ENCODE assay signal across 10 cellular contexts in the genomic region with DNA sequence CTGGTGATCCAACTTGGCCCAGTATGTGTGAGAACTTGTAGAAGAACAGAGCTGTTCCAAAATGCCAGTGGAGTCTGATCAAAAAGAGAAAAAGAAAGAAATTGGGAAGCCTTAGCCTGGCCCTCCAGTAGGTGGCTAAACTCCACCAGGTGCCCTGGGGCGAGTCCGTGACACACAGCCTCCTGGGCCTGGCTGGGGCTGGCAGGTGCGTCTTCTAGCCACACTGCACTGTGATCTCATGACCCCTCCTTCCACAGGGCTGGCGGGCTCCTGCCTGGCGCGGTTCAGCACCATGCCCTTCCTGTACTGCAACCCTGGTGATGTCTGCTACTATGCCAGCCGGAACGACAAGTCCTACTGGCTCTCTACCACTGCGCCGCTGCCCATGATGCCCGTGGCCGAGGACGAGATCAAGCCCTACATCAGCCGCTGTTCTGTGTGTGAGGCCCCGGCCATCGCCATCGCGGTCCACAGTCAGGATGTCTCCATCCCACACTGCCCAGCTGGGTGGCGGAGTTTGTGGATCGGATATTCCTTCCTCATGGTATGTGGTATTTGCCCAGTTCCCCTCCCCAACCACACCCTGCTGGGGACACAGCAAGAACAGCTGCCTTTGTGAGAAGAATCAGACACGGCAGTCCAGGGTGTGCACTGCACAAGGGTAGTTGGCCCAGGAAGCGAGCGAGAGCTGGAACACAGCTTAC. TPM values are rescaled to one million over a fixed set of nuclear protein-coding genes. Genes with fewer than 3 reads are reported as not detected.
DNase-seq lines count a peak whose midpoint lies in the region; TF ChIP-seq lines count a peak whose summit lies in the region.
"Had no signal": no experiment of that assay in that cellular context is flagged by ENCODE, and none has a peak within 500 bp of the region (broad histone marks: within the 10 kb centered on the region; RNA-seq: fewer than 3 reads in every experiment).

No MANE protein-coding gene starts in this region.

- H3K4me2 ChIP-seq in PC-9, result peak overlapping the region; percentile 79
- H3K4me2 ChIP-seq in parathyroid adenoma (ENCODE audit: low read length), result peak overlapping the region; percentile 47

- WGBS in suprapubic skin, result 58% methylated on average over 9 of the region's 23 CpGs

- TF ChIP-seq POLR2A in suprapubic skin (IDR thresholded peaks at IDR 0.05), result no peak

- TSS peak; percentile 71 for BruUV-seq in Caco-2 (replicated peaks; lab: Mats Ljungman, UMichigan)
- no TSS peak for BruUV-seq in PC-9 (replicated peaks; lab: Mats Ljungman, UMichigan)

- H2AFZ ChIP-seq in PC-9 (no peak overlapping the region), parathyroid adenoma (peak overlapping the region; percentile 53)

- intact Hi-C loops in Caco-2 (cut with micrococcal nuclease; ENCODE audit: unreplicated experiment) (loop anchor here (1.0 to 2.0 kb wide), 6 partner anchors 19 to 285 kb away; partner anchors contain the start of gene RAB20), PC-9 (cut with micrococcal nuclease; ENCODE audit: unreplicated experiment) (loop anchor here (1.0 to 2.0 kb wide), 4 partner anchors 16 to 60 kb away; no protein-coding TSS in a partner anchor)

- H3K27me3 Mint-ChIP-seq in Caco-2 (ENCODE audit: insufficient read depth, unreplicated experiment), result no peaks in the 10 kb centered on the region

- H3K9ac ChIP-seq in parathyroid adenoma, result no peak overlapping the region

- H3K4me1 ChIP-seq in Caco-2, result peaks cover 53% of the 10 kb centered on the region
- H3K4me1 ChIP-seq in PC-9 (replicated peaks; ENCODE audit: insufficient read depth), result peaks cover 27% of the 10 kb centered on the region
- H3K4me1 ChIP-seq in cardiac muscle cell (ENCODE audit: low read depth), result peaks cover 50% of the 10 kb centered on the region
- peaks cover 10% of the 10 kb centered on the region for H3K4me1 ChIP-seq in parathyroid adenoma
- peaks cover 17% of the 10 kb centered on the region for H3K4me1 ChIP-seq in suprapubic skin

- POLR2A ChIA-PET in Caco-2 (lab: Charles Lee), result interaction anchor here (0.6 to 1.2 kb wide), 6 partner anchors 19 to 207 kb away, joined by 3 to 5 read pairs (median 4); partner anchors contain the start of gene RAB20
- POLR2A ChIA-PET in PC-9 (lab: Charles Lee; ENCODE audit: unreplicated experiment), result interaction anchor here (0.5 to 1.3 kb wide), 3 partner anchors 17 to 54 kb away, joined by 3 to 4 read pairs (median 4); no protein-coding TSS in a partner anchor

- TF ChIP-seq EP300 in suprapubic skin (IDR thresholded peaks at IDR 0.05), result no peak

- CTCF ChIA-PET in Caco-2 (lab: Charles Lee), result interaction anchor here (1.1 to 1.9 kb wide), 6 partner anchors 10 to 52 kb away, joined by 3 to 8 read pairs (median 4); no protein-coding TSS in a partner anchor
- CTCF ChIA-PET in PC-9 (lab: Charles Lee), result interaction anchor here (0.6 to 1.0 kb wide), 3 partner anchors 20 to 52 kb away, joined by 4 read pairs; no protein-coding TSS in a partner anchor

- H3K9me3 ChIP-seq in Caco-2, result peaks cover 10% of the 10 kb centered on the region; the same call in 1 of the 2 replicates
- no peaks in the 10 kb centered on the region for H3K9me3 ChIP-seq in PC-9 (ENCODE audit: insufficient read depth, low read depth)
- H3K9me3 ChIP-seq in cardiac muscle cell (ENCODE audit: low read depth), result no peaks in the 10 kb centered on the region
- no peaks in the 10 kb centered on the region for H3K9me3 ChIP-seq in parathyroid adenoma (ENCODE audit: control insufficient read depth, low read length)
- H3K9me3 ChIP-seq in suprapubic skin, result no peaks in the 10 kb centered on the region

- H3K9me2 ChIP-seq in PC-9 (ENCODE audit: insufficient read depth), result no peaks in the 10 kb centered on the region

- H3K79me2 ChIP-seq in PC-9 (ENCODE audit: low read depth) (no peaks in the 10 kb centered on the region), parathyroid adenoma (no peaks in the 10 kb centered on the region)

- H3K4me3 ChIP-seq in Caco-2 (ENCODE audit: low read depth, low read length) (no peak overlapping the region), PC-9 (peak overlapping the region; percentile 36; the same call in 1 of the 2 replicates), cardiac muscle cell (no peak overlapping the region), parathyroid adenoma (ENCODE audit: low read depth, low read length) (no peak overlapping the region), suprapubic skin (no peak overlapping the region)

- TF ChIP-seq CTCF in Caco-2 (IDR thresholded peaks at IDR 0.05; ENCODE audit: insufficient read depth in 1 of 2, low read depth in 1 of 2, low read length in 1 of 2, severe bottlenecking in 1 of 2, unreplicated experiment in 1 of 2), result peak; percentile 16 to 19
- peak; percentile 73 for TF ChIP-seq CTCF in PC-9 (conservative IDR thresholded peaks at IDR 0.05)
- peak; percentile 4 for TF ChIP-seq CTCF in cardiac muscle cell (IDR thresholded peaks at IDR 0.05; ENCODE audit: low read depth, low read length)
- no peak for TF ChIP-seq CTCF in parathyroid adenoma (IDR thresholded peaks at IDR 0.05)
- TF ChIP-seq CTCF in suprapubic skin (IDR thresholded peaks at IDR 0.05), result no peak

- H3K27ac Mint-ChIP-seq in Caco-2 (ENCODE audit: unreplicated experiment), result peak overlapping the region; percentile 97
- H3K27ac Mint-ChIP-seq: B cell had no signal

- H3K27ac ChIP-seq in PC-9 (peak overlapping the region; percentile 84), cardiac muscle cell (peak overlapping the region; percentile 97), parathyroid adenoma (peak overlapping the region; percentile 71), substantia nigra (ENCODE audit: low read depth, low read length, poor library complexity, severe bottlenecking) (no peak overlapping the region), suprapubic skin (no peak overlapping the region)

- H3K4me3 Mint-ChIP-seq in Caco-2 (ENCODE audit: unreplicated experiment), result peak overlapping the region; percentile 64
- H3K4me3 Mint-ChIP-seq: B cell had no signal

- peaks cover 24% of the 10 kb centered on the region for H3F3A ChIP-seq in PC-9 (ENCODE audit: insufficient read depth, low read depth)

- peak; percentile 67 to 79 for DNase-seq in Caco-2
- DNase-seq in PC-9, result peak; percentile 91 to 94
- DNase-seq in cardiac muscle cell (ENCODE audit: low read depth in 1 of 2, low spot score in 1 of 2), result no peak
- no peak for DNase-seq in cerebellar cortex (ENCODE audit: low spot score)
- DNase-seq in substantia nigra (lab: John Stamatoyannopoulos, UW), result no peak
- DNase-seq in activated T-cell treated with anti-CD3 and anti-CD28 coated beads, Interleukin-2, amount 50 U/mL, for 48 hours, result no peak
- no peak for DNase-seq in suprapubic skin (ENCODE audit: low spot score in 2 of 2)

- H3K36me3 Mint-ChIP-seq in Caco-2 (ENCODE audit: insufficient read depth, unreplicated experiment), result peaks cover 42% of the 10 kb centered on the region

- H3K9me3 Mint-ChIP-seq in Caco-2 (ENCODE audit: unreplicated experiment), result peaks cover 10% of the 10 kb centered on the region

- no peaks in the 10 kb centered on the region for H4K20me1 ChIP-seq in PC-9 (ENCODE audit: insufficient read depth)

- no peaks in the 10 kb centered on the region for H3K27me3 ChIP-seq in Caco-2 (replicated peaks; ENCODE audit: control insufficient read depth, insufficient read depth, low read length)
- no peaks in the 10 kb centered on the region for H3K27me3 ChIP-seq in PC-9 (ENCODE audit: insufficient read depth, low read depth)
- no peaks in the 10 kb centered on the region for H3K27me3 ChIP-seq in cardiac muscle cell
- H3K27me3 ChIP-seq in parathyroid adenoma (ENCODE audit: control insufficient read depth, insufficient read depth, low read length), result no peaks in the 10 kb centered on the region
- H3K27me3 ChIP-seq in suprapubic skin, result no peaks in the 10 kb centered on the region

- no peaks in the 10 kb centered on the region; the same call in 1 of the 2 replicates for H3K36me3 ChIP-seq in Caco-2 (ENCODE audit: control insufficient read depth, insufficient read depth, low read length)
- H3K36me3 ChIP-seq in PC-9 (ENCODE audit: low read depth), result no peaks in the 10 kb centered on the region
- peaks cover 7% of the 10 kb centered on the region for H3K36me3 ChIP-seq in cardiac muscle cell
- H3K36me3 ChIP-seq in parathyroid adenoma (ENCODE audit: control insufficient read depth, insufficient read depth, low read length), result no peaks in the 10 kb centered on the region
- peaks cover 53% of the 10 kb centered on the region for H3K36me3 ChIP-seq in suprapubic skin

- H3K4me1 Mint-ChIP-seq in Caco-2 (ENCODE audit: low read depth, unreplicated experiment), result peaks cover 43% of the 10 kb centered on the region

RNA-seq across cellular contexts. Expression of gene RAB20, which starts 53.7 kb away (rescaled TPM):
- total RNA-seq in Caco-2 (2022) (37.9 and 40.1 TPM in 2 replicates), PC-9 (2021) (31.9 and 41.0 TPM in 2 replicates), cardiac muscle cell (22.4 and 30.8 TPM in 2 replicates), suprapubic skin (1 to 10 TPM; 2.0 to 6.7 (median 3.7) TPM)
- 14.0 and 20.0 TPM in 2 replicates for polyA plus RNA-seq in cardiac muscle cell
- polyA plus RNA-seq: neural cell had no signal

Comparison
In these comparisons a context has a peak if more than half of its experiments do, and no peak if none do; other contexts are left out.
1. DNase-seq: peak in Caco-2 (2 of 2) and PC-9 (2 of 2); none in cardiac muscle cell (0 of 2), cerebellar cortex (single experiment), substantia nigra (0 of 49), activated T-cell treated with anti-CD3 and anti-CD28 coated beads, Interleukin-2, amount 50 U/mL, for 48 hours (0 of 2) and suprapubic skin (0 of 2).
2. CTCF ChIP-seq: peak in Caco-2 (2 of 2), PC-9 (single experiment) and cardiac muscle cell (single experiment); none in parathyroid adenoma (single experiment) and suprapubic skin (0 of 2).
3. H3K27ac ChIP-seq: peak in PC-9 (single experiment), cardiac muscle cell (single experiment) and parathyroid adenoma (single experiment); none in substantia nigra (single experiment) and suprapubic skin (single experiment).